8 cellular contexts compared by ENCODE assay signal in genomic region chr6:30259140-30260035, GRCh38.
DNase-seq lines count a peak whose midpoint lies in the region; ATAC-seq and FAIRE-seq lines count a peak whose summit lies in the region.

No MANE protein-coding gene starts in this region.

- peak overlapping the region; percentile 81 to 85 for H3K4me3 Mint-ChIP-seq in effector memory CD8-positive, alpha-beta T cell

- DNase-seq in NCI-H446 treated with DMSO at 0.1 percent for 48 hours (lab: John Stamatoyannopoulos, UW) (peak; percentile 57), medulla oblongata (ENCODE audit: extremely low spot score) (peak; percentile 95)
- peak; percentile 7 to 33 for DNase-seq in activated CD8-positive, alpha-beta memory T cell treated with anti-CD3 and anti-CD28 coated beads for 1 hour (ENCODE audit: extremely low read depth in 1 of 2, low read depth in 1 of 2)
- DNase-seq in effector memory CD8-positive, alpha-beta T cell: peak; percentile 45 to 52 (median 48)
- peak; percentile 38 for DNase-seq in stimulated activated CD8-positive, alpha-beta memory T cell treated with anti-CD3 and anti-CD28 coated beads, Interleukin-12 subunit alpha, Interleukin-12 subunit beta, amount 100 ng/mL, for 1 hour (ENCODE audit: low read depth)

- H3K9me3 Mint-ChIP-seq in effector memory CD8-positive, alpha-beta T cell: no peaks in the 10 kb centered on the region

- H3K27me3 Mint-ChIP-seq in effector memory CD8-positive, alpha-beta T cell: peaks cover 8 to 9% of the 10 kb centered on the region in 2 donors

- H3K4me1 Mint-ChIP-seq in effector memory CD8-positive, alpha-beta T cell (ENCODE audit: low read depth in 2 of 2): peaks cover 11 to 13% of the 10 kb centered on the region in 2 donors

- ATAC-seq in GM18508 (IDR thresholded peaks at IDR 0.05; ENCODE audit: insufficient read depth, unreplicated experiment) (peak; percentile 64), HG03025 (IDR thresholded peaks at IDR 0.05; ENCODE audit: low FRiP score, unreplicated experiment) (peak; percentile 84)
- peak; percentile 79 for ATAC-seq in effector memory CD8-positive, alpha-beta T cell (replicated peaks)

- H3K36me3 Mint-ChIP-seq in effector memory CD8-positive, alpha-beta T cell (ENCODE audit: insufficient read depth): peaks cover 3% of the 10 kb centered on the region

- H3K27ac Mint-ChIP-seq in effector memory CD8-positive, alpha-beta T cell: peak overlapping the region; percentile 84 to 90

- peak; percentile 11 for FAIRE-seq in A204.1 (lab: Jason Lieb, UNC)

Comparison
In these comparisons a context has a peak if more than half of its experiments do, and no peak if none do; other contexts are left out.
1. Peak in every context shown above with its lines: DNase-seq and ATAC-seq.
2. DNase-seq: peak in every context shown above with its lines; median percentile 95 in medulla oblongata; 57 in NCI-H446 treated with DMSO at 0.1 percent for 48 hours; 48 in effector memory CD8-positive, alpha-beta T cell; 38 in stimulated activated CD8-positive, alpha-beta memory T cell treated with anti-CD3 and anti-CD28 coated beads, Interleukin-12 subunit alpha, Interleukin-12 subunit beta, amount 100 ng/mL, for 1 hour; 20 in activated CD8-positive, alpha-beta memory T cell treated with anti-CD3 and anti-CD28 coated beads for 1 hour.